20 cellular contexts compared by ENCODE assay signal in genomic region chr17:8818654-8819330, GRCh38. TPM values are rescaled to one million over a fixed set of nuclear protein-coding genes. Genes with fewer than 3 reads are reported as not detected.
"Had no signal": no experiment of that assay in that cellular context is flagged by ENCODE, and none has a peak within 500 bp of the region (broad histone marks: within the 10 kb centered on the region; RNA-seq: fewer than 3 reads in every experiment).

No MANE protein-coding gene starts in this region.

- H3K36me3 Mint-ChIP-seq: activated naive CD8-positive, alpha-beta T cell had no signal

- H3K27me3 ChIP-seq: right atrium auricular region, vagina had no signal

- H3K27me3 Mint-ChIP-seq: activated naive CD8-positive, alpha-beta T cell had no signal

- H3K36me3 ChIP-seq: left ventricle myocardium inferior, prostate gland, right atrium auricular region, transverse colon, vagina, WERI-Rb-1 had no signal

- H3K4me3 Mint-ChIP-seq: activated naive CD8-positive, alpha-beta T cell; nephron progenitor cell; stimulated activated naive CD8-positive, alpha-beta T cell treated with anti-CD3 and anti-CD28 coated beads, Interleukin-15, Interleukin-2, amounts not matched to agents 100 ng/mL and 50 ng/mL, for 24 hours had no signal

- H3K9me3 Mint-ChIP-seq: stimulated activated naive CD8-positive, alpha-beta T cell treated with anti-CD3 and anti-CD28 coated beads, Interleukin-15, Interleukin-2, amounts not matched to agents 100 ng/mL and 50 ng/mL, for 24 hours had no signal

- DNase-seq: activated CD4-positive, alpha-beta T cell treated with anti-CD3 and anti-CD28 coated beads for 1 hour; effector memory CD4-positive, alpha-beta T cell; foreskin fibroblast; glutamatergic neuron; left ventricle myocardium inferior; mammary epithelial cell; nephron progenitor cell; occipital lobe; T-helper 2 cell; transverse colon; WERI-Rb-1 had no signal

- H3K4me1 ChIP-seq: left ventricle myocardium inferior, prostate gland, right atrium auricular region, transverse colon, vagina had no signal

- H3K4me3 ChIP-seq: left ventricle myocardium inferior, prostate gland, right atrium auricular region, skin epidermis, transverse colon, vagina had no signal

- H3K27ac ChIP-seq: left ventricle myocardium inferior, prostate gland, right atrium auricular region, skin epidermis, transverse colon, vagina, WERI-Rb-1 had no signal

- H3K4me1 Mint-ChIP-seq: nephron progenitor cell had no signal

- H3K27ac Mint-ChIP-seq: activated naive CD8-positive, alpha-beta T cell; nephron progenitor cell; stimulated activated naive CD8-positive, alpha-beta T cell treated with anti-CD3 and anti-CD28 coated beads, Interleukin-15, Interleukin-2, amounts not matched to agents 100 ng/mL and 50 ng/mL, for 24 hours had no signal

- H3K9me3 ChIP-seq: left ventricle myocardium inferior, prostate gland, right atrium auricular region, transverse colon, vagina had no signal

RNA-seq across cellular contexts. Expression of gene MFSD6L, which starts 19.6 kb away (rescaled TPM):
- total RNA-seq: activated CD8-positive, alpha-beta memory T cell treated with anti-CD3 and anti-CD28 coated beads for 36 hours; left ventricle myocardium inferior; mammary epithelial cell; myocyte; vagina had no signal

RNA-seq across cellular contexts. Expression of gene PIK3R6, which starts 48.7 kb away (rescaled TPM):
- total RNA-seq: kidney epithelial cell, myocyte had no signal
